ENCODE assay signal across 20 cellular contexts in genomic region chr1:87072431-87072830, GRCh38.
"Had no signal": no experiment of that assay in that cellular context is flagged by ENCODE, and none has a peak within 500 bp of the region (broad histone marks: within the 10 kb centered on the region; RNA-seq: fewer than 3 reads in every experiment).

No MANE protein-coding gene starts in this region.

- H3K27ac ChIP-seq: HL-60, SJSA1, SK-N-MC had no signal

- H3K36me3 ChIP-seq: MG63, SJSA1 had no signal

- H3K9me3 ChIP-seq: MG63, SJSA1 had no signal

- H3K27me3 ChIP-seq: MG63, SJSA1 had no signal

- H3K4me3 ChIP-seq: MG63, SJSA1, SK-N-MC had no signal

- DNase-seq: KBM-7, MG63, NCI-H1092, NCI-H1105 treated with DMSO at 0.1 percent for 48 hours, NCI-H1417 treated with DMSO at 0.1 percent for 48 hours, NCI-H146, NCI-H1694 treated with DMSO at 0.1 percent for 48 hours, NCI-H1930, NCI-H2081, NCI-H2107, NCI-H2227 treated with DMSO at 0.1 percent for 48 hours, NCI-H524 treated with DMSO at 0.1 percent for 48 hours, NCI-H69, NCI-H774, RPMI8226, SHP77, SW 1271 had no signal

- H3K4me1 ChIP-seq: SJSA1 had no signal
